4 cellular contexts compared by ENCODE assay signal in genomic region chr1:227363825-227364224, GRCh38.
TF ChIP-seq lines count a peak whose summit lies in the region.

No MANE protein-coding gene starts in this region.

TF ChIP-seq in A549, 52 proteins besides CTCF, POLR2A, EP300 and RAD21:
- TF ChIP-seq MAZ (IDR thresholded peaks at IDR 0.05; ENCODE audit: borderline replicate concordance, low read depth, low read length) (no peak), ZFP36 (IDR thresholded peaks at IDR 0.05; ENCODE audit: borderline replicate concordance, partially characterized antibody) (no peak), BCL3 (IDR thresholded peaks at IDR 0.05) (no peak), SREBF2 (IDR thresholded peaks at IDR 0.05) (no peak), FOSL2 (IDR thresholded peaks at IDR 0.05) (no peak), FOSL2 (CRISPR knock-in tag; IDR thresholded peaks at IDR 0.05) (peak; percentile 57), GATA3 (IDR thresholded peaks at IDR 0.05; ENCODE audit: borderline replicate concordance) (no peak), EHMT2 (IDR thresholded peaks at IDR 0.05; ENCODE audit: low read depth) (no peak), CBX8 (IDR thresholded peaks at IDR 0.05) (no peak)

TF ChIP-seq in GM23338, 12 proteins besides CTCF, POLR2A, EP300 and RAD21 (continues in another document):
- TF ChIP-seq EZH2 (IDR thresholded peaks at IDR 0.05; ENCODE audit: low read depth, unreplicated experiment) (no peak), ZNF114 (CRISPR knock-in tag; IDR thresholded peaks at IDR 0.05) (no peak), ZNF331 (CRISPR knock-in tag; IDR thresholded peaks at IDR 0.05; ENCODE audit: low read depth) (no peak), STAT1 (IDR thresholded peaks at IDR 0.05; ENCODE audit: unreplicated experiment) (no peak), ZNF462 (CRISPR knock-in tag; IDR thresholded peaks at IDR 0.05) (no peak), NANOG (IDR thresholded peaks at IDR 0.05; ENCODE audit: borderline replicate concordance) (no peak), EZH2phosphoT487 (IDR thresholded peaks at IDR 0.05; ENCODE audit: unreplicated experiment) (no peak)

TF ChIP-seq in K562, 482 proteins besides CTCF, POLR2A, EP300 and RAD21:
- TF ChIP-seq ZNF584 (CRISPR knock-in tag; IDR thresholded peaks at IDR 0.05; ENCODE audit: low read depth) (no peak), FOSL1 (tag; conservative IDR thresholded peaks at IDR 0.05) (0 out of 2 replicates have a peak, but pooled peaks have one; percentile 31), TFAM (CRISPR knock-in tag; conservative IDR thresholded peaks at IDR 0.05) (no peak), ATF3 (IDR thresholded peaks at IDR 0.05) (peak; percentile 81), ATF3 (CRISPR knock-in tag; conservative IDR thresholded peaks at IDR 0.05) (no peak), JUND (IDR thresholded peaks at IDR 0.05; ENCODE audit: borderline replicate concordance, low read depth, low read length) (peak; percentile 43; the same call in 1 of the 2 replicates), JUND (tag; IDR thresholded peaks at IDR 0.05; ENCODE audit: borderline replicate concordance, low read depth, low read length) (no peak), WHSC1 (IDR thresholded peaks at IDR 0.05; ENCODE audit: low read length) (no peak), ZNF79 (CRISPR knock-in tag; IDR thresholded peaks at IDR 0.05; ENCODE audit: low read depth) (no peak), ZNF384 (IDR thresholded peaks at IDR 0.05; ENCODE audit: low read depth, low read length) (peak; percentile 57; the same call in 1 of the 2 replicates), ZNF316 (IDR thresholded peaks at IDR 0.05) (peak; percentile 54)

TF ChIP-seq in HEK293T, 16 proteins besides CTCF, POLR2A, EP300 and RAD21:
- TF ChIP-seq ZNF384 (IDR thresholded peaks at IDR 0.05) = no peak
- TF ChIP-seq SUZ12 (IDR thresholded peaks at IDR 0.05) = no peak
- no peak for TF ChIP-seq HDGF (IDR thresholded peaks at IDR 0.05; ENCODE audit: borderline replicate concordance)
- no peak for TF ChIP-seq ARNT (IDR thresholded peaks at IDR 0.05)
- TF ChIP-seq FOXA1 (IDR thresholded peaks at IDR 0.05) = no peak
